Comparison of ENCODE assay signal across 12 cellular contexts in genomic region chr16:88469615-88470395, GRCh38. TPM values are rescaled to one million over a fixed set of nuclear protein-coding genes. Genes with fewer than 3 reads are reported as not detected.
DNase-seq lines count a peak whose midpoint lies in the region; ATAC-seq and TF ChIP-seq lines count a peak whose summit lies in the region.
"Had no signal": no experiment of that assay in that cellular context is flagged by ENCODE, and none has a peak within 500 bp of the region (broad histone marks: within the 10 kb centered on the region; RNA-seq: fewer than 3 reads in every experiment).

No MANE protein-coding gene starts in this region.

- intact Hi-C loops in cardiac septum (cut with DNase I): no loop called here

- H3K27me3 ChIP-seq in MG63: no peaks in the 10 kb centered on the region
- H3K27me3 ChIP-seq: brain microvascular endothelial cell had no signal

- POLR2A ChIA-PET in HEK293 (lab: Yijun Ruan, JAX): no interaction called here
- POLR2A ChIA-PET in activated CD4-positive, alpha-beta T cell treated with anti-CD3 and anti-CD28 coated beads, Interleukin-2, amount 10 ng/mL, durations not matched to agents 7 days and 5 days (lab: Charles Lee): no interaction called here

- H3K36me3 ChIP-seq in HEK293 (ENCODE audit: control insufficient read depth in 2 of 2, insufficient read depth in 1 of 2, low read length in 2 of 2): no peaks in the 10 kb centered on the region
- H3K36me3 ChIP-seq in MG63: no peaks in the 10 kb centered on the region
- H3K36me3 ChIP-seq: brain microvascular endothelial cell had no signal

- H3K9me3 ChIP-seq in HEK293 (ENCODE audit: control insufficient read depth, insufficient read depth, low read depth, low read length) (no peaks in the 10 kb centered on the region), MG63 (no peaks in the 10 kb centered on the region)

- no peak overlapping the region for H3K27ac ChIP-seq in HEK293 (ENCODE audit: extremely low read depth, low read depth, low read length)
- H3K27ac ChIP-seq: brain microvascular endothelial cell had no signal

- H3K4me3 ChIP-seq in HEK293 (ENCODE audit: low read depth, low read length) (no peak overlapping the region), MG63 (no peak overlapping the region)

- H3K4me1 Mint-ChIP-seq in activated CD4-positive, alpha-beta T cell treated with anti-CD3 and anti-CD28 coated beads, Interleukin-2, amount 10 ng/mL, durations not matched to agents 7 days and 5 days: peaks cover 58% of the 10 kb centered on the region
- H3K4me1 Mint-ChIP-seq in activated naive CD8-positive, alpha-beta T cell (ENCODE audit: low read depth): peaks cover 42% of the 10 kb centered on the region

- no peaks in the 10 kb centered on the region for H3K36me3 Mint-ChIP-seq in activated CD4-positive, alpha-beta T cell treated with anti-CD3 and anti-CD28 coated beads, Interleukin-2, amount 10 ng/mL, durations not matched to agents 7 days and 5 days (ENCODE audit: low read depth)
- H3K36me3 Mint-ChIP-seq in activated naive CD8-positive, alpha-beta T cell: no peaks in the 10 kb centered on the region

- DNase-seq in activated CD4-positive, alpha-beta T cell treated with anti-CD3 and anti-CD28 coated beads, Interleukin-2, amount 10 ng/mL, durations not matched to agents 7 days and 5 days: peak; percentile 53
- peak; percentile 34 to 67 for DNase-seq in stimulated activated CD4-positive, alpha-beta T cell treated with anti-CD3 and anti-CD28 coated beads, Interleukin-4, amount 100 ng/mL, for 4 hours
- DNase-seq in cardiac septum (ENCODE audit: low spot score) (no peak), MG63 (no peak), NCI-H2171 treated with DMSO at 0.1 percent for 48 hours (lab: John Stamatoyannopoulos, UW) (no peak)
- DNase-seq: brain microvascular endothelial cell, H7, PC-3, SW 1271 had no signal

- H3K9me3 Mint-ChIP-seq in activated CD4-positive, alpha-beta T cell treated with anti-CD3 and anti-CD28 coated beads, Interleukin-2, amount 10 ng/mL, durations not matched to agents 7 days and 5 days: no peaks in the 10 kb centered on the region
- H3K9me3 Mint-ChIP-seq in activated naive CD8-positive, alpha-beta T cell (ENCODE audit: low read depth): no peaks in the 10 kb centered on the region

- CTCF ChIA-PET in HEK293 (lab: Yijun Ruan, JAX): no interaction called here
- CTCF ChIA-PET in activated CD4-positive, alpha-beta T cell treated with anti-CD3 and anti-CD28 coated beads, Interleukin-2, amount 10 ng/mL, durations not matched to agents 7 days and 5 days (lab: Charles Lee): no interaction called here

- no peaks in the 10 kb centered on the region for H3K4me1 ChIP-seq in HEK293 (ENCODE audit: control insufficient read depth, insufficient read depth, low read length)

- no peak for ATAC-seq in GM18868 (IDR thresholded peaks at IDR 0.05; ENCODE audit: unreplicated experiment)
- ATAC-seq: PC-3 had no signal

- no peak for TF ChIP-seq CTCF in HEK293 (tag by site-specific recombination; IDR thresholded peaks at IDR 0.05)

- peak overlapping the region; percentile 72 for H3K27ac Mint-ChIP-seq in activated CD4-positive, alpha-beta T cell treated with anti-CD3 and anti-CD28 coated beads, Interleukin-2, amount 10 ng/mL, durations not matched to agents 7 days and 5 days
- H3K27ac Mint-ChIP-seq in activated naive CD8-positive, alpha-beta T cell: peak overlapping the region; percentile 34

- H3K4me3 Mint-ChIP-seq in activated CD4-positive, alpha-beta T cell treated with anti-CD3 and anti-CD28 coated beads, Interleukin-2, amount 10 ng/mL, durations not matched to agents 7 days and 5 days: no peak overlapping the region
- H3K4me3 Mint-ChIP-seq in activated naive CD8-positive, alpha-beta T cell: peak overlapping the region; percentile 46

- H3K27me3 Mint-ChIP-seq in activated CD4-positive, alpha-beta T cell treated with anti-CD3 and anti-CD28 coated beads, Interleukin-2, amount 10 ng/mL, durations not matched to agents 7 days and 5 days: no peaks in the 10 kb centered on the region
- no peaks in the 10 kb centered on the region for H3K27me3 Mint-ChIP-seq in activated naive CD8-positive, alpha-beta T cell

TF ChIP-seq in HEK293, 187 proteins besides CTCF, POLR2A, EP300 and RAD21:
- TF ChIP-seq, protein P1, sequence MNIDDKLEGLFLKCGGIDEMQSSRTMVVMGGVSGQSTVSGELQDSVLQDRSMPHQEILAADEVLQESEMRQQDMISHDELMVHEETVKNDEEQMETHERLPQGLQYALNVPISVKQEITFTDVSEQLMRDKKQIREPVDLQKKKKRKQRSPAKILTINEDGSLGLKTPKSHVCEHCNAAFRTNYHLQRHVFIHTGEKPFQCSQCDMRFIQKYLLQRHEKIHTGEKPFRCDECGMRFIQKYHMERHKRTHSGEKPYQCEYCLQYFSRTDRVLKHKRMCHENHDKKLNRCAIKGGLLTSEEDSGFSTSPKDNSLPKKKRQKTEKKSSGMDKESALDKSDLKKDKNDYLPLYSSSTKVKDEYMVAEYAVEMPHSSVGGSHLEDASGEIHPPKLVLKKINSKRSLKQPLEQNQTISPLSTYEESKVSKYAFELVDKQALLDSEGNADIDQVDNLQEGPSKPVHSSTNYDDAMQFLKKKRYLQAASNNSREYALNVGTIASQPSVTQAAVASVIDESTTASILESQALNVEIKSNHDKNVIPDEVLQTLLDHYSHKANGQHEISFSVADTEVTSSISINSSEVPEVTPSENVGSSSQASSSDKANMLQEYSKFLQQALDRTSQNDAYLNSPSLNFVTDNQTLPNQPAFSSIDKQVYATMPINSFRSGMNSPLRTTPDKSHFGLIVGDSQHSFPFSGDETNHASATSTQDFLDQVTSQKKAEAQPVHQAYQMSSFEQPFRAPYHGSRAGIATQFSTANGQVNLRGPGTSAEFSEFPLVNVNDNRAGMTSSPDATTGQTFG (tag by site-specific recombination; IDR thresholded peaks at IDR 0.05; ENCODE audit: borderline replicate concordance): no peak
- 0 out of 2 replicates have a peak, but pooled peaks have one; percentile 26 for TF ChIP-seq ZBTB17 (tag by site-specific recombination; IDR thresholded peaks at IDR 0.05)

RNA-seq across cellular contexts. Expression of gene ZFPM1, which starts 16.7 kb away (rescaled TPM):
- 10 to 100 TPM; 12.7 to 13.8 TPM for total RNA-seq in activated CD4-positive, alpha-beta T cell treated with anti-CD3 and anti-CD28 coated beads, Interleukin-2, amount 10 ng/mL, durations not matched to agents 7 days and 5 days
- total RNA-seq in cardiac septum: 9.6 TPM
- total RNA-seq in MG63 (2014; rRNA removed; shearing (Covaris generic); ENCODE audit: low replicate concordance): 0.33 TPM in 1 of 2 replicates, not detected in the other

Comparison
In these comparisons a context has a peak if more than half of its experiments do, and no peak if none do; other contexts are left out.
1. DNase-seq: peak in activated CD4-positive, alpha-beta T cell treated with anti-CD3 and anti-CD28 coated beads, Interleukin-2, amount 10 ng/mL, durations not matched to agents 7 days and 5 days (single experiment) and stimulated activated CD4-positive, alpha-beta T cell treated with anti-CD3 and anti-CD28 coated beads, Interleukin-4, amount 100 ng/mL, for 4 hours (2 of 2); none in cardiac septum (single experiment), MG63 (single experiment) and NCI-H2171 treated with DMSO at 0.1 percent for 48 hours (single experiment).